Comparison of ENCODE assay signal across 9 cellular contexts in the genomic region with DNA sequence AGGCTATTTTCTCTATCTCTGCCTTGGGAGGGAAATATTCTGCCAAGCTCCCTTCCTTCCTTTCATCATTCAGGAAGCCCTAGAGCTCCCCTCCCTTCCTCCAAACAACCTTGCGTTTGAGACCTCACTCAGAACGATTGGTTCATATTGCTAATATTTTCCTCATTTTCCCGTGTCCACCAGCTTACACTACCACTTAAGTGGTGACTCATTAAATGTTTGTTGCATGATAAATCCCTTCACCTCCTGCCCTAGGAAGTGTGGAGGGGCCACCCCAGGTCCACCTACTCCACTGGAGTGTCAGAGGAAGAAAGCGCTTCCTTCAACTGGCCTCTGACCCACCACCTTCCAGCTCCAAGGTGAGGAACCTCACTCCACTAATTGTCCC. TPM values are rescaled to one million over a fixed set of nuclear protein-coding genes. Genes with fewer than 3 reads are reported as not detected.
DNase-seq lines count a peak whose midpoint lies in the region; ATAC-seq and TF ChIP-seq lines count a peak whose summit lies in the region.
"Had no signal": no experiment of that assay in that cellular context is flagged by ENCODE, and none has a peak within 500 bp of the region (broad histone marks: within the 10 kb centered on the region; RNA-seq: fewer than 3 reads in every experiment).

No MANE protein-coding gene starts in this region.

- POLR2A ChIA-PET in T-cell (lab: Charles Lee): interaction anchor here (0.6 to 1.2 kb wide), 3 partner anchors 45 to 441 kb away, joined by 3 read pairs; no protein-coding TSS in a partner anchor

- ATAC-seq in T-cell (replicated peaks in 1 of 4) (no peak), gastrocnemius medialis (no peak), GM21619 (IDR thresholded peaks at IDR 0.05; ENCODE audit: unreplicated experiment) (no peak), GM21528 (IDR thresholded peaks at IDR 0.05; ENCODE audit: low FRiP score, unreplicated experiment) (no peak)
- ATAC-seq: activated CD8-positive, alpha-beta memory T cell treated with anti-CD3 and anti-CD28 coated beads, Interleukin-2, amount 10 ng/mL, durations not matched to agents 7 days and 5 days had no signal

- in situ Hi-C loops in G401 (cut with HindIII; ENCODE audit: low sequenced_read_pairs): no loop called here
- in situ Hi-C loops in gastrocnemius medialis (cut with MboI; ENCODE audit: low sequenced_read_pairs in 4 of 4): loop anchor here in 2 of 4 donors (10.0 to 25.0 kb wide), 3 partner anchors 60 to 230 kb away; partner anchors contain the start of gene MYL12A (in 1 of the 2)

- peaks cover 54 to 57% (median 54%) of the 10 kb centered on the region in 3 donors for H3K4me1 Mint-ChIP-seq in T-cell

- H3K27me3 Mint-ChIP-seq in T-cell: no peaks in the 10 kb centered on the region

- CTCF ChIA-PET in T-cell (lab: Charles Lee): interaction anchor here (0.5 to 2.2 kb wide), 6 partner anchors 16 to 267 kb away, joined by 3 to 8 read pairs (median 4); no protein-coding TSS in a partner anchor

- peaks cover 10% of the 10 kb centered on the region for H3K36me3 Mint-ChIP-seq in T-cell

- H3K27me3 ChIP-seq in gastrocnemius medialis: no peaks in the 10 kb centered on the region

- no peak for TF ChIP-seq CTCF in fibroblast of mammary gland (conservative IDR thresholded peaks at IDR 0.05; ENCODE audit: control insufficient read depth, insufficient read depth, low read depth, low read length)
- TF ChIP-seq CTCF in gastrocnemius medialis (IDR thresholded peaks at IDR 0.05 in 4 of 5, conservative IDR thresholded peaks at IDR 0.05 in 1 of 5): no peak

- H3K27ac ChIP-seq in gastrocnemius medialis: peak overlapping the region; percentile 16 to 69 (median 35)

- H3K4me1 ChIP-seq in gastrocnemius medialis: peaks cover 0 to 6% of the 10 kb centered on the region in 2 donors

- H3K36me3 ChIP-seq in gastrocnemius medialis: no peaks in the 10 kb centered on the region

- H3K9me3 ChIP-seq in gastrocnemius medialis: no peaks in the 10 kb centered on the region

- H3K9me3 Mint-ChIP-seq in T-cell: no peaks in the 10 kb centered on the region

- H3K4me3 Mint-ChIP-seq in T-cell: peak overlapping the region; percentile 5 to 69 (median 35)
- H3K4me3 Mint-ChIP-seq: activated CD8-positive, alpha-beta memory T cell treated with anti-CD3 and anti-CD28 coated beads, Interleukin-2, amount 10 ng/mL, durations not matched to agents 7 days and 5 days had no signal

- intact Hi-C loops in gastrocnemius medialis (cut with DNase I; ENCODE audit: low total_unique reads): no loop called here

- DNase-seq in G401 (ENCODE audit: low spot score): peak; percentile 17
- no peak for DNase-seq in T-cell
- peak; percentile 89 for DNase-seq in fibroblast of mammary gland (ENCODE audit: low read depth)
- no peak for DNase-seq in gastrocnemius medialis
- no peak for DNase-seq in NCI-H1436 (lab: John Stamatoyannopoulos, UW)
- DNase-seq in NCI-H2171 treated with DMSO at 0.1 percent for 48 hours (lab: John Stamatoyannopoulos, UW): no peak
- DNase-seq: activated CD8-positive, alpha-beta memory T cell treated with anti-CD3 and anti-CD28 coated beads, Interleukin-2, amount 10 ng/mL, durations not matched to agents 7 days and 5 days had no signal

- no peak overlapping the region for H3K4me3 ChIP-seq in fibroblast of mammary gland (ENCODE audit: control insufficient read depth, low read depth, low read length)
- H3K4me3 ChIP-seq in gastrocnemius medialis: no peak overlapping the region

- H3K27ac Mint-ChIP-seq in T-cell: peak overlapping the region; percentile 7 to 79
- H3K27ac Mint-ChIP-seq: activated CD8-positive, alpha-beta memory T cell treated with anti-CD3 and anti-CD28 coated beads, Interleukin-2, amount 10 ng/mL, durations not matched to agents 7 days and 5 days had no signal

- no peak for TF ChIP-seq POLR2A in gastrocnemius medialis (IDR thresholded peaks at IDR 0.05)

RNA-seq across cellular contexts. Expression of gene LPIN2, which starts 2.3 kb away (rescaled TPM):
- 23.2 and 33.5 TPM in 2 replicates for total RNA-seq in G401 (2014; rRNA removed; shearing (Covaris generic))
- total RNA-seq in T-cell: 100 to 1,000 TPM in 1 of 5 donors, 10 to 100 TPM in 4; 78.9 to 107 (median 88.8) TPM
- total RNA-seq in gastrocnemius medialis: 1 to 10 TPM; 4.9 to 9.1 (median 8.2) TPM

Comparison
In these comparisons a context has a peak if more than half of its experiments do, and no peak if none do; other contexts are left out.
1. DNase-seq: peak in G401 (single experiment) and fibroblast of mammary gland (single experiment); none in T-cell (0 of 34), gastrocnemius medialis (0 of 2), NCI-H1436 (single experiment) and NCI-H2171 treated with DMSO at 0.1 percent for 48 hours (single experiment).